ENCODE assay signal across 14 cellular contexts in the genomic region with DNA sequence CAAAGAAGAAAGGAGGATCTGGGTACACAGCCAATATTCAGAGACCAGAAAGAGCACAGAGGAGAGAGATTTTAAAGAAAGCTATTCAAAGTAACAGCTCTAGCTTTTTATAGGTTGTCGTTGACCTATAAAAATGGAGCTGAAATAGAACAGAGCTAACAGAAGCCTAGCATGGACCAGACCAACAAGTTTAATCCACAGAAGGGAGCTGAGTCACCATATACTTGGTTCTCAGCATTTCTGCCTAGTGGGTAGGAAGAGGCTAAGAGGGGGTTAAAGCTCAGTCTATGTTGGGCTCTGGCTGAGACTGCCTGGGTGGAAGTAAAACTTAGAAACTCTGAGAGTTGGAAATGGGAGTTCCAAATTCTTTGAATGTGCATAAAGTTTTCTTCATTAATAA.
DNase-seq lines count a peak whose midpoint lies in the region; ATAC-seq and TF ChIP-seq lines count a peak whose summit lies in the region.
"Had no signal": no experiment of that assay in that cellular context is flagged by ENCODE, and none has a peak within 500 bp of the region (broad histone marks: within the 10 kb centered on the region; RNA-seq: fewer than 3 reads in every experiment).

No MANE protein-coding gene starts in this region.

- TF ChIP-seq POLR2A in sigmoid colon (IDR thresholded peaks at IDR 0.05) (no peak), lower leg skin (IDR thresholded peaks at IDR 0.05) (no peak)

- TF ChIP-seq CTCF in cardiac muscle cell (IDR thresholded peaks at IDR 0.05; ENCODE audit: low read depth, low read length) (no peak), sigmoid colon (IDR thresholded peaks at IDR 0.05) (no peak), dorsolateral prefrontal cortex (IDR thresholded peaks at IDR 0.05 in 54 of 56, conservative IDR thresholded peaks at IDR 0.05 in 2 of 56; ENCODE audit: low read depth in 1 of 56, partially characterized antibody in 56 of 56) (no peak), lower leg skin (IDR thresholded peaks at IDR 0.05) (no peak)

- no peaks in the 10 kb centered on the region for H3K27me3 ChIP-seq in cardiac muscle cell
- no peaks in the 10 kb centered on the region for H3K27me3 ChIP-seq in sigmoid colon
- no peaks in the 10 kb centered on the region for H3K27me3 ChIP-seq in dorsolateral prefrontal cortex
- H3K27me3 ChIP-seq: SJCRH30, tibial nerve had no signal

- peaks cover 6% of the 10 kb centered on the region for H3K4me1 ChIP-seq in cardiac muscle cell (ENCODE audit: low read depth)
- peaks cover 0 to 24% (median 19%) of the 10 kb centered on the region in 4 donors for H3K4me1 ChIP-seq in sigmoid colon
- H3K4me1 ChIP-seq: SJCRH30, tibial nerve had no signal

- WGBS in sigmoid colon, 2 donors: 26 to 50% methylated on average over 1 of the region's 1 CpG
- 42 to 48% methylated on average over 1 of the region's 1 CpG for WGBS in lower leg skin, 2 donors

- H3K27ac ChIP-seq in cardiac muscle cell (no peak overlapping the region), sigmoid colon (peak overlapping the region in 3 of 4 donors; percentile 5 to 53 (median 49)), dorsolateral prefrontal cortex (peak overlapping the region in 7 of 59 donors; percentile 5 to 46 (median 20))
- H3K27ac ChIP-seq: SJCRH30 had no signal

- intact Hi-C loops in sigmoid colon (cut with DNase I): no loop called here
- intact Hi-C loops in dorsolateral prefrontal cortex (cut with DNase I): no loop called here
- intact Hi-C loops in lower leg skin (cut with DNase I; ENCODE audit: low total_unique reads): no loop called here

- H3K4me3 ChIP-seq in cardiac muscle cell (no peak overlapping the region), sigmoid colon (no peak overlapping the region), dorsolateral prefrontal cortex (no peak overlapping the region), lower leg skin (ENCODE audit: low read depth, poor library complexity, severe bottlenecking) (no peak overlapping the region)
- H3K4me3 ChIP-seq: SJCRH30, tibial nerve had no signal

- no peaks in the 10 kb centered on the region for H3K36me3 ChIP-seq in cardiac muscle cell
- H3K36me3 ChIP-seq in sigmoid colon: no peaks in the 10 kb centered on the region
- H3K36me3 ChIP-seq: SJCRH30, tibial nerve had no signal

- H3K9me3 ChIP-seq in cardiac muscle cell (ENCODE audit: low read depth) (no peaks in the 10 kb centered on the region), sigmoid colon (no peaks in the 10 kb centered on the region)
- H3K9me3 ChIP-seq: SJCRH30, tibial nerve had no signal

- no peak for TF ChIP-seq EP300 in sigmoid colon (IDR thresholded peaks at IDR 0.05)

- DNase-seq in H4 (ENCODE audit: low spot score): peak; percentile 28
- peak; percentile 52 for DNase-seq in amniotic epithelial cell (ENCODE audit: low read depth)
- DNase-seq in cardiac muscle cell (ENCODE audit: low read depth in 1 of 2, low spot score in 1 of 2): peak; percentile 7 to 33
- DNase-seq in sigmoid colon: no peak
- DNase-seq in dorsolateral prefrontal cortex: no peak
- DNase-seq in lower leg skin (ENCODE audit: low spot score in 2 of 2): no peak
- DNase-seq: activated CD4-positive, alpha-beta T cell treated with anti-CD3 and anti-CD28 coated beads, Interleukin-2, amount 50 U/mL, for 48 hours; CD4-positive, alpha-beta memory T cell; effector CD8-positive, alpha-beta T cell; NK-92 treated with Interleukin-12 subunit alpha and Interleukin-12 subunit beta, amount 100 ng/mL, for 24 hours; SJCRH30; stimulated activated CD4-positive, alpha-beta T cell treated with anti-CD3 and anti-CD28 coated beads, Interleukin-4, amount 100 ng/mL, for 1 hour had no signal

- no peak for ATAC-seq in GM18873 (IDR thresholded peaks at IDR 0.05; ENCODE audit: low FRiP score, unreplicated experiment)

Comparison
In these comparisons a context has a peak if more than half of its experiments do, and no peak if none do; other contexts are left out.
1. DNase-seq: peak in H4 (single experiment), amniotic epithelial cell (single experiment) and cardiac muscle cell (2 of 2); none in sigmoid colon (single experiment), dorsolateral prefrontal cortex (0 of 10) and lower leg skin (0 of 2).